In genomic region chr2:222193328-222194008, GRCh38 we compare ENCODE assay signal across 24 cellular contexts.
DNase-seq lines count a peak whose midpoint lies in the region; TF ChIP-seq lines count a peak whose summit lies in the region.
"Had no signal": no experiment of that assay in that cellular context is flagged by ENCODE, and none has a peak within 500 bp of the region (broad histone marks: within the 10 kb centered on the region; RNA-seq: fewer than 3 reads in every experiment).

No MANE protein-coding gene starts in this region.

- H3K4me3 ChIP-seq in adipocyte (ENCODE audit: low read length) (no peak overlapping the region), retinal pigment epithelial cell (ENCODE audit: low read length) (no peak overlapping the region)
- H3K4me3 ChIP-seq: A549, GM23248, pancreas, Peyer's patch, vagina had no signal

- H3K4me3 Mint-ChIP-seq in Calu3 (ENCODE audit: low read depth, unreplicated experiment): no peak overlapping the region
- H3K4me3 Mint-ChIP-seq: activated B cell treated with CpG ODN at 0.5 μM for 24 hours; activated CD4-positive, alpha-beta memory T cell treated with anti-CD3 and anti-CD28 coated beads, Interleukin-2, amount 10 ng/mL, durations not matched to agents 7 days and 5 days; naive thymus-derived CD4-positive, alpha-beta T cell had no signal

- CTCF ChIA-PET in Calu3 (lab: Charles Lee): interaction anchor here (0.7 kb wide), 1 partner anchor 1574 kb away, joined by 3 read pairs; no protein-coding TSS in a partner anchor

- H3K4me1 ChIP-seq in adipocyte (ENCODE audit: control insufficient read depth, insufficient read depth, low read length): peaks cover 18% of the 10 kb centered on the region
- H3K4me1 ChIP-seq: A549, pancreas, Peyer's patch, vagina had no signal

- H3K36me3 Mint-ChIP-seq in Calu3 (ENCODE audit: insufficient read depth, unreplicated experiment): no peaks in the 10 kb centered on the region

- H3K27ac Mint-ChIP-seq in Calu3 (ENCODE audit: unreplicated experiment): no peak overlapping the region
- H3K27ac Mint-ChIP-seq: activated B cell treated with CpG ODN at 0.5 μM for 24 hours; activated CD4-positive, alpha-beta memory T cell treated with anti-CD3 and anti-CD28 coated beads, Interleukin-2, amount 10 ng/mL, durations not matched to agents 7 days and 5 days; naive thymus-derived CD4-positive, alpha-beta T cell had no signal

- no TSS peak for BruUV-seq in Calu3 (replicated peaks; lab: Mats Ljungman, UMichigan)

- no peaks in the 10 kb centered on the region for H3K9me3 ChIP-seq in adipocyte (ENCODE audit: control insufficient read depth, low read length)
- H3K9me3 ChIP-seq: A549, pancreas, Peyer's patch, vagina had no signal

- no peaks in the 10 kb centered on the region for H3K4me1 Mint-ChIP-seq in Calu3 (ENCODE audit: low read depth, unreplicated experiment)
- H3K4me1 Mint-ChIP-seq: activated B cell treated with CpG ODN at 0.5 μM for 24 hours; activated CD4-positive, alpha-beta memory T cell treated with anti-CD3 and anti-CD28 coated beads, Interleukin-2, amount 10 ng/mL, durations not matched to agents 7 days and 5 days; naive thymus-derived CD4-positive, alpha-beta T cell had no signal

- TF ChIP-seq CTCF in retinal pigment epithelial cell (conservative IDR thresholded peaks at IDR 0.05; ENCODE audit: low read depth, low read length) (no peak), Calu3 (IDR thresholded peaks at IDR 0.05; ENCODE audit: unreplicated experiment) (no peak), GM13976 (IDR thresholded peaks at IDR 0.05; ENCODE audit: borderline replicate concordance, control extremely low read depth, extremely low read depth, insufficient read depth, missing control alignments) (no peak)

- no peak overlapping the region for H3K9ac ChIP-seq in adipocyte (ENCODE audit: low read length)
- H3K9ac ChIP-seq: GM23248, KMS-11 had no signal

- peak; percentile 8 for DNase-seq in SKM-1 treated with dmso at 0.1 percent for 144 hours (lab: John Stamatoyannopoulos, UW; ENCODE audit: unreplicated experiment)
- no peak for DNase-seq in SKM-1 (lab: John Stamatoyannopoulos, UW; ENCODE audit: unreplicated experiment)
- peak; percentile 48 for DNase-seq in MV-4-11 (lab: John Stamatoyannopoulos, UW)
- peak; percentile 45 for DNase-seq in adipocyte (ENCODE audit: low read depth)
- DNase-seq in retinal pigment epithelial cell (ENCODE audit: low read depth): peak; percentile 28
- no peak for DNase-seq in Calu3
- DNase-seq in Kasumi-1 (lab: John Stamatoyannopoulos, UW): no peak
- DNase-seq in GM13976 (ENCODE audit: low spot score): no peak
- DNase-seq: activated B cell treated with CpG ODN at 0.5 μM for 24 hours; activated CD4-positive, alpha-beta memory T cell treated with anti-CD3 and anti-CD28 coated beads, Interleukin-2, amount 10 ng/mL, durations not matched to agents 7 days and 5 days; activated T-cell treated with anti-CD3 and anti-CD28 coated beads for 4 hours; C1 segment of cervical spinal cord; central memory CD4-positive, alpha-beta T cell; foreskin melanocyte; GM23248; naive thymus-derived CD4-positive, alpha-beta T cell; NCI-H1417 treated with DMSO at 0.1 percent for 48 hours; NCI-H2171; pancreas; Peyer's patch; substantia nigra had no signal

- no peaks in the 10 kb centered on the region for H3K27me3 ChIP-seq in adipocyte (replicated peaks; ENCODE audit: control insufficient read depth, insufficient read depth, low read length)
- H3K27me3 ChIP-seq: Peyer's patch, vagina had no signal

- H3K36me3 ChIP-seq in adipocyte (ENCODE audit: control insufficient read depth, insufficient read depth, low read length, severe bottlenecking): no peaks in the 10 kb centered on the region
- H3K36me3 ChIP-seq: pancreas, Peyer's patch, vagina had no signal

- H3K9me3 Mint-ChIP-seq in Calu3 (ENCODE audit: low read depth, unreplicated experiment): no peaks in the 10 kb centered on the region
- H3K9me3 Mint-ChIP-seq: activated B cell treated with CpG ODN at 0.5 μM for 24 hours; activated CD4-positive, alpha-beta memory T cell treated with anti-CD3 and anti-CD28 coated beads, Interleukin-2, amount 10 ng/mL, durations not matched to agents 7 days and 5 days had no signal

- in situ Hi-C loops in GM13976 (cut with MboI; ENCODE audit: low sequenced_read_pairs, unreplicated experiment): no loop called here

- intact Hi-C loops in Calu3 (cut with micrococcal nuclease; ENCODE audit: unreplicated experiment): no loop called here

- H3K27me3 Mint-ChIP-seq in Calu3 (ENCODE audit: unreplicated experiment): peaks cover 100% of the 10 kb centered on the region
- H3K27me3 Mint-ChIP-seq: activated CD4-positive, alpha-beta memory T cell treated with anti-CD3 and anti-CD28 coated beads, Interleukin-2, amount 10 ng/mL, durations not matched to agents 7 days and 5 days had no signal

Comparison
In these comparisons a context has a peak if more than half of its experiments do, and no peak if none do; other contexts are left out.
1. DNase-seq: peak in SKM-1 treated with dmso at 0.1 percent for 144 hours (single experiment), MV-4-11 (single experiment), adipocyte (single experiment) and retinal pigment epithelial cell (single experiment); none in SKM-1 (single experiment), Calu3 (single experiment), Kasumi-1 (0 of 2) and GM13976 (single experiment).